Comparison of ENCODE assay signal across 9 cellular contexts in the genomic region with DNA sequence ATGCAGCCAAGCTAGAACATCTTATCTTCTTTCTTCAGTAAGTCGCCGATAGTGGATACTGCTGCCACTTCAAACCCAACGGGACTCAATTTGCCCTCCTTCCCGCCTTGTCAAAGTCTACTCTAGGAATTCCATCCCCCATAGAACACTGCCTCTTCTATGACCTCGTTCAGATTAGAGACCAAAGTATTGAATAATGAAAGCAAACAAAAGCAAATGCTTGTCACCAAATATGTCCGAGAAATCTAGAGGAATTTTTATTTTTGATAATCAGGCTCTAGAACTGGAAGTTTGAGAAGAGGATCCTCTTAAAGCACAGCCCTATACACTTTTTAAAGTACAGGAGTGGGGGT. TPM values are rescaled to one million over a fixed set of nuclear protein-coding genes. Genes with fewer than 3 reads are reported as not detected.
DNase-seq lines count a peak whose midpoint lies in the region; ATAC-seq and TF ChIP-seq lines count a peak whose summit lies in the region.
"Had no signal": no experiment of that assay in that cellular context is flagged by ENCODE, and none has a peak within 500 bp of the region (broad histone marks: within the 10 kb centered on the region; RNA-seq: fewer than 3 reads in every experiment).

No MANE protein-coding gene starts in this region.

- H3K9me3 ChIP-seq in fibroblast of lung (ENCODE audit: control insufficient read depth, insufficient read depth, low read depth, low read length) (no peaks in the 10 kb centered on the region), psoas muscle (no peaks in the 10 kb centered on the region)

- H3K36me3 ChIP-seq in fibroblast of lung (ENCODE audit: control insufficient read depth, insufficient read depth, low read length) (peaks cover 2% of the 10 kb centered on the region), psoas muscle (ENCODE audit: insufficient read depth in 1 of 2, low read depth in 1 of 2) (peaks cover 2 to 33% of the 10 kb centered on the region in 2 donors)

- no peaks in the 10 kb centered on the region for H4K20me1 ChIP-seq in fibroblast of lung (ENCODE audit: control insufficient read depth, extremely low read depth, insufficient read depth, low read length)

- H3K4me3 ChIP-seq in GM08714 (ENCODE audit: low read length) (peak overlapping the region; percentile 84), fibroblast of lung (replicated peaks in 1 of 4; ENCODE audit: control extremely low read depth in 1 of 4, insufficient read depth in 1 of 4, low read depth in 3 of 4, low read length in 4 of 4) (peak overlapping the region; percentile 53 to 95 (median 86)), psoas muscle (peak overlapping the region; percentile 82)

- peaks cover 2% of the 10 kb centered on the region for H3K4me1 ChIP-seq in fibroblast of lung (ENCODE audit: control insufficient read depth, extremely low read depth, insufficient read depth, low read length)
- peaks cover 50% of the 10 kb centered on the region for H3K4me1 ChIP-seq in psoas muscle

- ATAC-seq in psoas muscle (no peak), HG03045 (IDR thresholded peaks at IDR 0.05; ENCODE audit: unreplicated experiment) (no peak)

- intact Hi-C loops in psoas muscle (cut with DNase I), result no loop called here

- WGBS in psoas muscle, 3 donors, result 5 to 8% (median 5%) methylated on average over 6 of the region's 6 CpGs

- DNase-seq in RWPE1 (ENCODE audit: low spot score) (peak; percentile 15), fibroblast of lung (ENCODE audit: low read depth in 2 of 2) (peak in 1 of 2 donors; percentile 13), psoas muscle (no peak), Ammon's horn (ENCODE audit: low spot score) (no peak), NCI-H128 (lab: John Stamatoyannopoulos, UW; ENCODE audit: unreplicated experiment) (no peak), cortex of kidney (lab: John Stamatoyannopoulos, UW) (no peak)

- peaks cover 44% of the 10 kb centered on the region for H3K79me2 ChIP-seq in fibroblast of lung (ENCODE audit: control insufficient read depth, insufficient read depth, low read length)

- peak overlapping the region; percentile 72 for H3K9ac ChIP-seq in fibroblast of lung (ENCODE audit: insufficient read depth, low read length)

- H3K4me2 ChIP-seq in fibroblast of lung (ENCODE audit: extremely low read depth, insufficient read depth, low read length), result peak overlapping the region; percentile 77

- peak overlapping the region; percentile 86 for H2AFZ ChIP-seq in fibroblast of lung (ENCODE audit: low read length)

- POLR2A ChIA-PET in RWPE1 (lab: Yijun Ruan, JAX; ENCODE audit: low non-redundant PET), result interaction anchor here (0.6 kb wide), 1 partner anchor 105 kb away, joined by 3 read pairs; no protein-coding TSS in a partner anchor

- H3K27me3 ChIP-seq in fibroblast of lung (ENCODE audit: control insufficient read depth, insufficient read depth, low read length) (no peaks in the 10 kb centered on the region), psoas muscle (ENCODE audit: insufficient read depth in 3 of 3, low read length in 2 of 3) (no peaks in the 10 kb centered on the region)

- peak overlapping the region; percentile 95 for H3K27ac ChIP-seq in RWPE1
- H3K27ac ChIP-seq in fibroblast of lung (ENCODE audit: insufficient read depth, low read length), result peak overlapping the region; percentile 48
- H3K27ac ChIP-seq in psoas muscle, result peak overlapping the region; percentile 91

- CTCF ChIA-PET in RWPE1 (lab: Yijun Ruan, JAX), result no interaction called here

- TF ChIP-seq CTCF in RWPE1 (conservative IDR thresholded peaks at IDR 0.05; ENCODE audit: low read depth), result no peak
- no peak for TF ChIP-seq CTCF in fibroblast of lung (conservative IDR thresholded peaks at IDR 0.05 in 1 of 2, IDR thresholded peaks at IDR 0.05 in 1 of 2; ENCODE audit: low read depth in 1 of 2, low read length in 2 of 2)
- TF ChIP-seq CTCF in psoas muscle (IDR thresholded peaks at IDR 0.05), result no peak

RNA-seq across cellular contexts. Expression of gene RRAGC, which starts 0.9 kb away (rescaled TPM):
- total RNA-seq in fibroblast of lung, result 21.1 and 27.4 TPM in 2 replicates
- polyA plus RNA-seq in fibroblast of lung, result 47.2 and 53.4 TPM in 2 replicates
- 50.9 and 56.4 TPM in 2 replicates for polyA plus RNA-seq in fibroblast of lung (2012)
- polyA minus RNA-seq in fibroblast of lung (ENCODE audit: low replicate concordance), result 10.6 and 12.4 TPM in 2 replicates
- total RNA-seq in psoas muscle, result 10 to 100 TPM; 11.6 to 18.4 (median 15.6) TPM
- 10 to 100 TPM; 13.8 to 29.3 (median 15.7) TPM for polyA plus RNA-seq in psoas muscle

RNA-seq across cellular contexts. Expression of gene MYCBP, which starts 12.7 kb away (rescaled TPM):
- 2.1 and 4.0 TPM in 2 replicates for total RNA-seq in fibroblast of lung
- 12.5 and 14.2 TPM in 2 replicates for polyA plus RNA-seq in fibroblast of lung
- 10.1 and 11.0 TPM in 2 replicates for polyA plus RNA-seq in fibroblast of lung (2012)
- polyA minus RNA-seq in fibroblast of lung (ENCODE audit: low replicate concordance), result 2.7 and 5.8 TPM in 2 replicates
- 10 to 100 TPM in 2 of 4 donors, 1 to 10 TPM in 2; 6.6 to 21.4 (median 10.5) TPM for total RNA-seq in psoas muscle
- polyA plus RNA-seq in psoas muscle, result 10 to 100 TPM in 2 of 3 donors, 1 to 10 TPM in 1; 7.2 to 27.9 (median 11.7) TPM

RNA-seq across cellular contexts. Expression of gene GJA9, which starts 20.9 kb away (rescaled TPM):
- under 0.01 TPM in 1 of 2 replicates, not detected in the other for total RNA-seq in fibroblast of lung
- polyA plus RNA-seq in fibroblast of lung, result 0.02 TPM in 1 of 2 replicates, not detected in the other
- 0.07 TPM in 1 of 2 replicates, not detected in the other for polyA plus RNA-seq in fibroblast of lung (2012)
- not detected in 2 replicates for polyA minus RNA-seq in fibroblast of lung (ENCODE audit: low replicate concordance)
- not detected for total RNA-seq in psoas muscle
- not detected for polyA plus RNA-seq in psoas muscle
- total RNA-seq: subcutaneous adipose tissue had no signal
